Comparison of ENCODE assay signal across 8 cellular contexts in genomic region chr5:172144291-172144815, GRCh38. TPM values are rescaled to one million over a fixed set of nuclear protein-coding genes. Genes with fewer than 3 reads are reported as not detected.
A peak's percentile ranks its signal among the peaks of the same experiment; 100 is the strongest.
DNase-seq lines count a peak whose midpoint lies in the region; ATAC-seq and TF ChIP-seq lines count a peak whose summit lies in the region.

No MANE protein-coding gene starts in this region.

- H3K79me2 ChIP-seq in trophoblast cell (ENCODE audit: control insufficient read depth, insufficient read depth, low read length, poor library complexity): peaks cover 3% of the 10 kb centered on the region
- H3K79me2 ChIP-seq in PC-3 (ENCODE audit: low read length): peaks cover 12% of the 10 kb centered on the region

- peaks cover 2% of the 10 kb centered on the region for H3K9me3 ChIP-seq in endodermal cell (ENCODE audit: control insufficient read depth, low read length)
- no peaks in the 10 kb centered on the region for H3K9me3 ChIP-seq in trophoblast cell (ENCODE audit: insufficient read depth, low read depth, low read length)
- H3K9me3 ChIP-seq in PC-3 (ENCODE audit: low read length): no peaks in the 10 kb centered on the region

- no peaks in the 10 kb centered on the region for H3F3A ChIP-seq in PC-3 (ENCODE audit: low read length, unreplicated experiment)

- peak overlapping the region; percentile 5 for H4K12ac ChIP-seq in trophoblast cell (ENCODE audit: low read depth, low read length)

- H3K27ac Mint-ChIP-seq in endodermal cell (peak overlapping the region; percentile 45), endothelial cell (ENCODE audit: unreplicated experiment) (no peak overlapping the region)
- no peak overlapping the region for H3K27ac Mint-ChIP-seq in activated CD4-positive, alpha-beta T cell treated with anti-CD3 and anti-CD28 coated beads, Interleukin-2, amount 10 ng/mL, durations not matched to agents 24 days and 14 days

- H3K9me3 Mint-ChIP-seq in endodermal cell (no peaks in the 10 kb centered on the region), endothelial cell (ENCODE audit: unreplicated experiment) (no peaks in the 10 kb centered on the region)
- H3K9me3 Mint-ChIP-seq in activated CD4-positive, alpha-beta T cell treated with anti-CD3 and anti-CD28 coated beads, Interleukin-2, amount 10 ng/mL, durations not matched to agents 24 days and 14 days: no peaks in the 10 kb centered on the region

- H3K36me3 Mint-ChIP-seq in endodermal cell (ENCODE audit: low read depth) (no peaks in the 10 kb centered on the region), endothelial cell (ENCODE audit: low read depth, unreplicated experiment) (peaks cover 10% of the 10 kb centered on the region)
- H3K36me3 Mint-ChIP-seq in activated CD4-positive, alpha-beta T cell treated with anti-CD3 and anti-CD28 coated beads, Interleukin-2, amount 10 ng/mL, durations not matched to agents 24 days and 14 days (ENCODE audit: low read depth): peaks cover 33% of the 10 kb centered on the region

- H3K9ac ChIP-seq in endodermal cell (ENCODE audit: extremely low read depth, low read length, poor library complexity, severe bottlenecking): no peak overlapping the region
- no peak overlapping the region for H3K9ac ChIP-seq in trophoblast cell (ENCODE audit: low read length)
- H3K9ac ChIP-seq in PC-3 (ENCODE audit: low read length): no peak overlapping the region

- H3K4me2 ChIP-seq in trophoblast cell (ENCODE audit: low read length) (no peak overlapping the region), PC-3 (ENCODE audit: low read length) (no peak overlapping the region)

- H3K4me3 ChIP-seq in endodermal cell (ENCODE audit: low read length) (no peak overlapping the region), trophoblast cell (ENCODE audit: low read depth, low read length) (no peak overlapping the region), PC-3 (ENCODE audit: low read length) (no peak overlapping the region)

- H3K36me3 ChIP-seq in endodermal cell (ENCODE audit: control insufficient read depth, insufficient read depth, low read length): no peaks in the 10 kb centered on the region
- peaks cover 9 to 11% of the 10 kb centered on the region in 2 experiments for H3K36me3 ChIP-seq in trophoblast cell (ENCODE audit: control insufficient read depth in 1 of 2, insufficient read depth in 2 of 2, low read length in 2 of 2)
- 0 out of 2 replicates have a peak, but pooled peaks cover 3% of the 10 kb centered on the region for H3K36me3 ChIP-seq in PC-3 (ENCODE audit: low read depth, low read length)

- ATAC-seq in GM18909 (IDR thresholded peaks at IDR 0.05; ENCODE audit: poor library complexity, unreplicated experiment) (peak; percentile 69), HG03196 (IDR thresholded peaks at IDR 0.05; ENCODE audit: unreplicated experiment) (peak; percentile 47), PC-3 (no peak)

- CTCF ChIA-PET in PC-3 (lab: Charles Lee): no interaction called here

- peak overlapping the region; percentile 71 for H2AK5ac ChIP-seq in trophoblast cell (ENCODE audit: low read length)

- peak overlapping the region; percentile 9 for H3K4ac ChIP-seq in trophoblast cell (ENCODE audit: low read depth, low read length)

- H3K79me1 ChIP-seq in trophoblast cell (ENCODE audit: low read length): peaks cover 32% of the 10 kb centered on the region

- H2BK120ac ChIP-seq in trophoblast cell (ENCODE audit: insufficient read depth, low read length, poor library complexity): peak overlapping the region; percentile 76

- TF ChIP-seq CTCF in endodermal cell (conservative IDR thresholded peaks at IDR 0.05) (no peak), PC-3 (conservative IDR thresholded peaks at IDR 0.05; ENCODE audit: low read depth, low read length) (no peak), endothelial cell (IDR thresholded peaks at IDR 0.05; ENCODE audit: unreplicated experiment) (no peak)

- peak overlapping the region; percentile 87 for H2BK12ac ChIP-seq in trophoblast cell (ENCODE audit: low read length)

- H3K23ac ChIP-seq in trophoblast cell (ENCODE audit: low read length): no peak overlapping the region

- peaks cover 10% of the 10 kb centered on the region for H3K4me1 ChIP-seq in endodermal cell (ENCODE audit: control insufficient read depth, insufficient read depth, low read length)
- peaks cover 42 to 56% of the 10 kb centered on the region in 2 experiments for H3K4me1 ChIP-seq in trophoblast cell (ENCODE audit: control insufficient read depth in 1 of 2, insufficient read depth in 2 of 2, low read length in 2 of 2)
- H3K4me1 ChIP-seq in PC-3 (ENCODE audit: insufficient read depth, low read length): no peaks in the 10 kb centered on the region

- 79 to 89% methylated on average over 2 to 10 of the region's 10 CpGs for WGBS in endodermal cell (ENCODE audit: insufficient coverage in 1 of 2, insufficient read length in 1 of 2), 2 experiments
- no CpG with 5 or more reads among the region's 10 CpGs for WGBS in trophoblast cell (ENCODE audit: extremely low coverage, insufficient coverage, insufficient read length)

- H3K18ac ChIP-seq in trophoblast cell (ENCODE audit: low read length): peak overlapping the region; percentile 80

- DNase-seq in endodermal cell (peak; percentile 55), trophoblast cell (peak; percentile 88 to 92), PC-3 (no peak), endothelial cell (ENCODE audit: low spot score) (no peak), occipital lobe (lab: John Stamatoyannopoulos, UW) (no peak)
- no peak for DNase-seq in activated CD4-positive, alpha-beta T cell treated with anti-CD3 and anti-CD28 coated beads, Interleukin-2, amount 10 ng/mL, durations not matched to agents 24 days and 14 days

- H3K27me3 Mint-ChIP-seq in endodermal cell (ENCODE audit: insufficient read depth) (no peaks in the 10 kb centered on the region), endothelial cell (ENCODE audit: unreplicated experiment) (peaks cover 3% of the 10 kb centered on the region)
- H3K27me3 Mint-ChIP-seq in activated CD4-positive, alpha-beta T cell treated with anti-CD3 and anti-CD28 coated beads, Interleukin-2, amount 10 ng/mL, durations not matched to agents 24 days and 14 days: no peaks in the 10 kb centered on the region

- H4K8ac ChIP-seq in trophoblast cell (ENCODE audit: low read depth, low read length): peak overlapping the region; percentile 61

- H3K27ac ChIP-seq in endodermal cell (ENCODE audit: low read depth, low read length): peak overlapping the region; percentile 72
- peak overlapping the region; percentile 78 for H3K27ac ChIP-seq in trophoblast cell (ENCODE audit: low read depth, low read length)
- no peak overlapping the region for H3K27ac ChIP-seq in PC-3 (ENCODE audit: low read length)

- H2BK5ac ChIP-seq in trophoblast cell (ENCODE audit: low read depth, low read length, poor library complexity): peak overlapping the region; percentile 28

- no peaks in the 10 kb centered on the region for H3K27me3 ChIP-seq in endodermal cell (ENCODE audit: control insufficient read depth, insufficient read depth, low read length, poor library complexity, severe bottlenecking)
- H3K27me3 ChIP-seq in trophoblast cell (ENCODE audit: insufficient read depth, low read length): no peaks in the 10 kb centered on the region
- no peaks in the 10 kb centered on the region for H3K27me3 ChIP-seq in PC-3 (ENCODE audit: low read length)

- no peaks in the 10 kb centered on the region; the same call in 1 of the 2 replicates for H4K20me1 ChIP-seq in PC-3 (ENCODE audit: low read length)

- POLR2A ChIA-PET in PC-3 (lab: Charles Lee; ENCODE audit: unreplicated experiment): no interaction called here

- H2AFZ ChIP-seq in trophoblast cell (ENCODE audit: insufficient read depth, low read length, poor library complexity) (peak overlapping the region; percentile 4), PC-3 (ENCODE audit: low read length) (no peak overlapping the region)

- peak overlapping the region; percentile 78 for H4K91ac ChIP-seq in trophoblast cell (ENCODE audit: low read depth, low read length)

- no peaks in the 10 kb centered on the region for H3K9me2 ChIP-seq in PC-3 (replicated peaks; ENCODE audit: low read length)

- peak overlapping the region; percentile 67 for H3K14ac ChIP-seq in trophoblast cell (ENCODE audit: low read length)

- intact Hi-C loops in PC-3 (cut with micrococcal nuclease): no loop called here
- intact Hi-C loops in activated CD4-positive, alpha-beta T cell treated with anti-CD3 and anti-CD28 coated beads, Interleukin-2, amount 10 ng/mL, durations not matched to agents 24 days and 14 days (cut with micrococcal nuclease): no loop called here

- BruUV-seq in PC-3 (replicated peaks; lab: Mats Ljungman, UMichigan): no TSS peak

- H3K4me3 Mint-ChIP-seq in endodermal cell (no peak overlapping the region), endothelial cell (ENCODE audit: unreplicated experiment) (no peak overlapping the region)
- H3K4me3 Mint-ChIP-seq in activated CD4-positive, alpha-beta T cell treated with anti-CD3 and anti-CD28 coated beads, Interleukin-2, amount 10 ng/mL, durations not matched to agents 24 days and 14 days: no peak overlapping the region

- H3K4me1 Mint-ChIP-seq in endodermal cell (peaks cover 37% of the 10 kb centered on the region), endothelial cell (ENCODE audit: unreplicated experiment) (peaks cover 35% of the 10 kb centered on the region)
- H3K4me1 Mint-ChIP-seq in activated CD4-positive, alpha-beta T cell treated with anti-CD3 and anti-CD28 coated beads, Interleukin-2, amount 10 ng/mL, durations not matched to agents 24 days and 14 days: peaks cover 33% of the 10 kb centered on the region

RNA-seq across cellular contexts. Expression of gene STK10, which starts 43.7 kb away (rescaled TPM):
- total RNA-seq in endodermal cell: 10 to 100 TPM; 14.3 to 17.9 TPM
- 6.8 TPM for polyA plus RNA-seq in endodermal cell (2013, experiment 1 of 2)
- polyA plus RNA-seq in endodermal cell (2013, experiment 2 of 2): 8.1 TPM
- 29.6 and 30.3 TPM in 2 replicates for polyA plus RNA-seq in trophoblast cell (2013)
- 25.7 and 30.1 TPM in 2 replicates for total RNA-seq in PC-3 (2014; rRNA removed)
- total RNA-seq in activated CD4-positive, alpha-beta T cell treated with anti-CD3 and anti-CD28 coated beads, Interleukin-2, amount 10 ng/mL, durations not matched to agents 24 days and 14 days: 87.9 and 91.1 TPM in 2 replicates
- total RNA-seq in endothelial cell (ENCODE audit: unreplicated experiment): 69.3 TPM
- total RNA-seq in occipital lobe: 9.8 TPM

RNA-seq across cellular contexts. Expression of gene EFCAB9, which starts 49.6 kb away (rescaled TPM):
- not detected for total RNA-seq in endodermal cell
- polyA plus RNA-seq in endodermal cell (2013, experiment 1 of 2): 0.36 TPM
- polyA plus RNA-seq in endodermal cell (2013, experiment 2 of 2): not detected
- not detected in 2 replicates for polyA plus RNA-seq in trophoblast cell (2013)
- total RNA-seq in PC-3 (2014; rRNA removed): not detected in 2 replicates
- total RNA-seq in activated CD4-positive, alpha-beta T cell treated with anti-CD3 and anti-CD28 coated beads, Interleukin-2, amount 10 ng/mL, durations not matched to agents 24 days and 14 days: not detected in 2 replicates
- total RNA-seq in endothelial cell (ENCODE audit: unreplicated experiment): not detected
- not detected for total RNA-seq in occipital lobe

Comparison
In these comparisons a context has a peak if more than half of its experiments do, and no peak if none do; other contexts are left out.
1. DNase-seq: peak in endodermal cell (single experiment) and trophoblast cell (2 of 2); none in PC-3 (single experiment), activated CD4-positive, alpha-beta T cell treated with anti-CD3 and anti-CD28 coated beads, Interleukin-2, amount 10 ng/mL, durations not matched to agents 24 days and 14 days (single experiment), endothelial cell (single experiment) and occipital lobe (single experiment).